ENCODE assay signal across 1 cellular context in the genomic region with DNA sequence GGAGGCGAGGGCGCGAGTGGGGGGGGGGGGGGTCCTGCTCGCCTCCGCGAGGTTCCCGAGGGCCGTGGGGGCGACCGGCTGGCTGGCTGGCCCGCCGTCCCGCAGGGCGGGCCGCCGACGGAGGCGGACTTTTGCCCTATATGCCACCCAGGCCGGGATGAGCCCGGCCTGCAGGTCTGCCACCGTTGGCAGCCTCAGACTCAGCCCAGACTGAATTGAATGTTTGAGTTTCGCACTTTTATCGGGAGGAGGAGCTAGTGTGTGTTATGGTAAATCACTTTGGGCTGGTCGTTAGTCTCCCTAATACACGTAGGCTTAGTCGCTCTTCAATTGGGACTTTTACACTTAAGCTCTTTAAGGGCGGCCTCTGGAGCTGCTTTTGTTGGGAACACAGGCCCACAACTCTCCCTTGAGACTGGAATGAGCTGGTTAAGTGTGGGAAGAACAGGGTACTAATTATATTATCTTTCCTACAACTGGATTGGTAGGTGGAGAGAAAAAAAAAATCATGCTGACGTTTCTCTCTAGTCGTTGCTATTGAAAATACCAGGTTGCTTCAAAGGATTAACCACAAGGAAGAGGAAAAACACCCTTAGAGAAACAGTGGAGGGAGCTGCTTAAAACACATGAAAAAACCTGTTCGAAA.
A peak's percentile ranks its signal among the peaks of the same experiment; 100 is the strongest.
TF ChIP-seq lines count a peak whose summit lies in the region.

No MANE protein-coding gene starts in this region.

TF ChIP-seq in HEK293, 187 proteins besides CTCF, POLR2A, EP300 and RAD21 (continued from another document and continues in another):
- TF ChIP-seq, protein P1, sequence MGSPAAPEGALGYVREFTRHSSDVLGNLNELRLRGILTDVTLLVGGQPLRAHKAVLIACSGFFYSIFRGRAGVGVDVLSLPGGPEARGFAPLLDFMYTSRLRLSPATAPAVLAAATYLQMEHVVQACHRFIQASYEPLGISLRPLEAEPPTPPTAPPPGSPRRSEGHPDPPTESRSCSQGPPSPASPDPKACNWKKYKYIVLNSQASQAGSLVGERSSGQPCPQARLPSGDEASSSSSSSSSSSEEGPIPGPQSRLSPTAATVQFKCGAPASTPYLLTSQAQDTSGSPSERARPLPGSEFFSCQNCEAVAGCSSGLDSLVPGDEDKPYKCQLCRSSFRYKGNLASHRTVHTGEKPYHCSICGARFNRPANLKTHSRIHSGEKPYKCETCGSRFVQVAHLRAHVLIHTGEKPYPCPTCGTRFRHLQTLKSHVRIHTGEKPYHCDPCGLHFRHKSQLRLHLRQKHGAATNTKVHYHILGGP (tag by site-specific recombination; IDR thresholded peaks at IDR 0.05): no peak
- TF ChIP-seq ZNF777 (tag by site-specific recombination; IDR thresholded peaks at IDR 0.05; ENCODE audit: borderline replicate concordance): no peak
- peak; percentile 53; the same call in 1 of the 2 replicates for TF ChIP-seq ZNF324 (tag by site-specific recombination; IDR thresholded peaks at IDR 0.05)
- peak; percentile 87; the same call in 1 of the 2 replicates for TF ChIP-seq ZNF24 (tag by site-specific recombination; IDR thresholded peaks at IDR 0.05)
- TF ChIP-seq ZFP41 (tag by site-specific recombination; IDR thresholded peaks at IDR 0.05; ENCODE audit: borderline replicate concordance): no peak
- no peak for TF ChIP-seq ZNF155 (tag by site-specific recombination; IDR thresholded peaks at IDR 0.05)
- TF ChIP-seq ZNF112 (tag by site-specific recombination; IDR thresholded peaks at IDR 0.05): no peak
- TF ChIP-seq KLF16 (tag by site-specific recombination; IDR thresholded peaks at IDR 0.05): peak; percentile 37; the same call in 1 of the 2 replicates
- TF ChIP-seq ZNF19 (tag by site-specific recombination; IDR thresholded peaks at IDR 0.05; ENCODE audit: low read depth): no peak
- no peak for TF ChIP-seq ZNF302 (tag by site-specific recombination; IDR thresholded peaks at IDR 0.05; ENCODE audit: low read depth)
- TF ChIP-seq ZNF148 (tag by site-specific recombination; IDR thresholded peaks at IDR 0.05; ENCODE audit: borderline replicate concordance): no peak
- no peak for TF ChIP-seq ZNF292 (tag by site-specific recombination; IDR thresholded peaks at IDR 0.05; ENCODE audit: borderline replicate concordance, low read depth)
- TF ChIP-seq ZNF311 (tag by site-specific recombination; IDR thresholded peaks at IDR 0.05; ENCODE audit: borderline replicate concordance): no peak
- TF ChIP-seq, protein P2, sequence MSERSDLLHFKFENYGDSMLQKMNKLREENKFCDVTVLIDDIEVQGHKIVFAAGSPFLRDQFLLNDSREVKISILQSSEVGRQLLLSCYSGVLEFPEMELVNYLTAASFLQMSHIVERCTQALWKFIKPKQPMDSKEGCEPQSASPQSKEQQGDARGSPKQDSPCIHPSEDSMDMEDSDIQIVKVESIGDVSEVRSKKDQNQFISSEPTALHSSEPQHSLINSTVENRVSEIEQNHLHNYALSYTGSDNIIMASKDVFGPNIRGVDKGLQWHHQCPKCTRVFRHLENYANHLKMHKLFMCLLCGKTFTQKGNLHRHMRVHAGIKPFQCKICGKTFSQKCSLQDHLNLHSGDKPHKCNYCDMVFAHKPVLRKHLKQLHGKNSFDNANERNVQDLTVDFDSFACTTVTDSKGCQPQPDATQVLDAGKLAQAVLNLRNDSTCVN (tag by site-specific recombination; optimal IDR thresholded peaks at IDR 0.05): no peak
- no peak for TF ChIP-seq ZNF621 (tag by site-specific recombination; IDR thresholded peaks at IDR 0.05)
- TF ChIP-seq ZNF37A (tag by site-specific recombination; IDR thresholded peaks at IDR 0.05): no peak
- no peak for TF ChIP-seq ZNF670 (tag by site-specific recombination; IDR thresholded peaks at IDR 0.05; ENCODE audit: low read depth)
- TF ChIP-seq ZBTB20 (tag by site-specific recombination; IDR thresholded peaks at IDR 0.05): no peak
- TF ChIP-seq ZNF561 (tag by site-specific recombination; IDR thresholded peaks at IDR 0.05; ENCODE audit: borderline replicate concordance): 0 out of 2 replicates have a peak, but pooled peaks have one; percentile 77
- TF ChIP-seq ZNF664 (tag by site-specific recombination; IDR thresholded peaks at IDR 0.05): no peak
- no peak for TF ChIP-seq ZNF223 (tag by site-specific recombination; IDR thresholded peaks at IDR 0.05)
- TF ChIP-seq, protein P3, sequence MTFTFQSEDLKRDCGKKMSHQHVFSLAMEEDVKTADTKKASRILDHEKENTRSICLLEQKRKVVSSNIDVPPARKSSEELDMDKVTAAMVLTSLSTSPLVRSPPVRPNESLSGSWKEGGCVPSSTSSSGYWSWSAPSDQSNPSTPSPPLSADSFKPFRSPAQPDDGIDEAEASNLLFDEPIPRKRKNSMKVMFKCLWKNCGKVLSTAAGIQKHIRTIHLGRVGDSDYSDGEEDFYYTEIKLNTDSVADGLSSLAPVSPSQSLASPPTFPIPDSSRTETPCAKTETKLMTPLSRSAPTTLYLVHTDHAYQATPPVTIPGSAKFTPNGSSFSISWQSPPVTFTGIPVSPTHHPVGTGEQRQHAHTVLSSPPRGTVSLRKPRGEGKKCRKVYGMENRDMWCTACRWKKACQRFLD (tag by site-specific recombination; IDR thresholded peaks at IDR 0.05): no peak
- TF ChIP-seq ZNF366 (tag by site-specific recombination; conservative IDR thresholded peaks at IDR 0.05): peak; percentile 73
- peak; percentile 80 for TF ChIP-seq ZNF629 (tag by site-specific recombination; IDR thresholded peaks at IDR 0.05)
- TF ChIP-seq, protein P4, sequence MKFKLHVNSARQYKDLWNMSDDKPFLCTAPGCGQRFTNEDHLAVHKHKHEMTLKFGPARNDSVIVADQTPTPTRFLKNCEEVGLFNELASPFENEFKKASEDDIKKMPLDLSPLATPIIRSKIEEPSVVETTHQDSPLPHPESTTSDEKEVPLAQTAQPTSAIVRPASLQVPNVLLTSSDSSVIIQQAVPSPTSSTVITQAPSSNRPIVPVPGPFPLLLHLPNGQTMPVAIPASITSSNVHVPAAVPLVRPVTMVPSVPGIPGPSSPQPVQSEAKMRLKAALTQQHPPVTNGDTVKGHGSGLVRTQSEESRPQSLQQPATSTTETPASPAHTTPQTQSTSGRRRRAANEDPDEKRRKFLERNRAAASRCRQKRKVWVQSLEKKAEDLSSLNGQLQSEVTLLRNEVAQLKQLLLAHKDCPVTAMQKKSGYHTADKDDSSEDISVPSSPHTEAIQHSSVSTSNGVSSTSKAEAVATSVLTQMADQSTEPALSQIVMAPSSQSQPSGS (tag by site-specific recombination; IDR thresholded peaks at IDR 0.05; ENCODE audit: low read depth): 0 out of 2 replicates have a peak, but pooled peaks have one; percentile 2
- TF ChIP-seq ZNF529 (tag by site-specific recombination; IDR thresholded peaks at IDR 0.05; ENCODE audit: insufficient replicate concordance): no peak
- TF ChIP-seq ZBTB8A (tag by site-specific recombination; IDR thresholded peaks at IDR 0.05): peak; percentile 82
- no peak for TF ChIP-seq ZNF707 (tag by site-specific recombination; IDR thresholded peaks at IDR 0.05)
- TF ChIP-seq ZSCAN30 (tag by site-specific recombination; IDR thresholded peaks at IDR 0.05): peak; percentile 70; the same call in 1 of the 2 replicates
- TF ChIP-seq, protein P5, sequence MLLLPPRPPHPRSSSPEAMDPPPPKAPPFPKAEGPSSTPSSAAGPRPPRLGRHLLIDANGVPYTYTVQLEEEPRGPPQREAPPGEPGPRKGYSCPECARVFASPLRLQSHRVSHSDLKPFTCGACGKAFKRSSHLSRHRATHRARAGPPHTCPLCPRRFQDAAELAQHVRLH (tag by site-specific recombination; IDR thresholded peaks at IDR 0.05): 0 out of 2 replicates have a peak, but pooled peaks have one; percentile 8
- no peak for TF ChIP-seq ZNF510 (tag by site-specific recombination; IDR thresholded peaks at IDR 0.05; ENCODE audit: insufficient replicate concordance)
- TF ChIP-seq, protein P6, sequence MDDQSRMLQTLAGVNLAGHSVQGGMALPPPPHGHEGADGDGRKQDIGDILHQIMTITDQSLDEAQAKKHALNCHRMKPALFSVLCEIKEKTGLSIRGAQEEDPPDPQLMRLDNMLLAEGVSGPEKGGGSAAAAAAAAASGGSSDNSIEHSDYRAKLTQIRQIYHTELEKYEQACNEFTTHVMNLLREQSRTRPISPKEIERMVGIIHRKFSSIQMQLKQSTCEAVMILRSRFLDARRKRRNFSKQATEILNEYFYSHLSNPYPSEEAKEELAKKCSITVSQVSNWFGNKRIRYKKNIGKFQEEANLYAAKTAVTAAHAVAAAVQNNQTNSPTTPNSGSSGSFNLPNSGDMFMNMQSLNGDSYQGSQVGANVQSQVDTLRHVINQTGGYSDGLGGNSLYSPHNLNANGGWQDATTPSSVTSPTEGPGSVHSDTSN (CRISPR knock-in tag; IDR thresholded peaks at IDR 0.05): no peak
- TF ChIP-seq, protein P7, sequence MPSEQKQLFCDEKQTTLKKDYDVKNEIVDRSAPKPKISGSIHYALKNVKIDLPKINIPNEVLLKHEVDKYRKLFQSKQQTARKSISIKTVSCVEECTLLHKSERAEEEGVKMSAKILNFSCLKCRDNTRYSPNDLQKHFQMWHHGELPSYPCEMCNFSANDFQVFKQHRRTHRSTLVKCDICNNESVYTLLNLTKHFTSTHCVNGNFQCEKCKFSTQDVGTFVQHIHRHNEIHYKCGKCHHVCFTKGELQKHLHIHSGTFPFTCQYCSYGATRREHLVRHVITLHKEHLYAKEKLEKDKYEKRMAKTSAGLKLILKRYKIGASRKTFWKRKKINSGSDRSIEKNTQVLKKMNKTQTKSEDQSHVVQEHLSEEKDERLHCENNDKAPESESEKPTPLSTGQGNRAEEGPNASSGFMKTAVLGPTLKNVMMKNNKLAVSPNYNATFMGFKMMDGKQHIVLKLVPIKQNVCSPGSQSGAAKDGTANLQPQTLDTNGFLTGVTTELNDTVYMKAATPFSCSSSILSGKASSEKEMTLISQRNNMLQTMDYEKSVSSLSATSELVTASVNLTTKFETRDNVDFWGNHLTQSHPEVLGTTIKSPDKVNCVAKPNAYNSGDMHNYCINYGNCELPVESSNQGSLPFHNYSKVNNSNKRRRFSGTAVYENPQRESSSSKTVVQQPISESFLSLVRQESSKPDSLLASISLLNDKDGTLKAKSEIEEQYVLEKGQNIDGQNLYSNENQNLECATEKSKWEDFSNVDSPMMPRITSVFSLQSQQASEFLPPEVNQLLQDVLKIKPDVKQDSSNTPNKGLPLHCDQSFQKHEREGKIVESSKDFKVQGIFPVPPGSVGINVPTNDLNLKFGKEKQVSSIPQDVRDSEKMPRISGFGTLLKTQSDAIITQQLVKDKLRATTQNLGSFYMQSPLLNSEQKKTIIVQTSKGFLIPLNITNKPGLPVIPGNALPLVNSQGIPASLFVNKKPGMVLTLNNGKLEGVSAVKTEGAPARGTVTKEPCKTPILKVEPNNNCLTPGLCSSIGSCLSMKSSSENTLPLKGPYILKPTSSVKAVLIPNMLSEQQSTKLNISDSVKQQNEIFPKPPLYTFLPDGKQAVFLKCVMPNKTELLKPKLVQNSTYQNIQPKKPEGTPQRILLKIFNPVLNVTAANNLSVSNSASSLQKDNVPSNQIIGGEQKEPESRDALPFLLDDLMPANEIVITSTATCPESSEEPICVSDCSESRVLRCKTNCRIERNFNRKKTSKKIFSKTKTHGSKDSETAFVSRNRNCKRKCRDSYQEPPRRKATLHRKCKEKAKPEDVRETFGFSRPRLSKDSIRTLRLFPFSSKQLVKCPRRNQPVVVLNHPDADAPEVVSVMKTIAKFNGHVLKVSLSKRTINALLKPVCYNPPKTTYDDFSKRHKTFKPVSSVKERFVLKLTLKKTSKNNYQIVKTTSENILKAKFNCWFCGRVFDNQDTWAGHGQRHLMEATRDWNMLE (tag by site-specific recombination; conservative IDR thresholded peaks at IDR 0.05; ENCODE audit: low read depth): no peak
- no peak for TF ChIP-seq ZNF658 (tag by site-specific recombination; IDR thresholded peaks at IDR 0.05)
- TF ChIP-seq SP2 (tag by site-specific recombination; IDR thresholded peaks at IDR 0.05): peak; percentile 54
- TF ChIP-seq ZNF2 (tag by site-specific recombination; IDR thresholded peaks at IDR 0.05): peak; percentile 68
- no peak for TF ChIP-seq MEIS1 (CRISPR knock-in tag; IDR thresholded peaks at IDR 0.05; ENCODE audit: borderline replicate concordance)
- TF ChIP-seq TRIM28 (IDR thresholded peaks at IDR 0.05; ENCODE audit: borderline replicate concordance, low read length): no peak; the same call in 1 of the 2 replicates
- TF ChIP-seq ZNF48 (tag by site-specific recombination; IDR thresholded peaks at IDR 0.05): no peak
- TF ChIP-seq, protein P8, sequence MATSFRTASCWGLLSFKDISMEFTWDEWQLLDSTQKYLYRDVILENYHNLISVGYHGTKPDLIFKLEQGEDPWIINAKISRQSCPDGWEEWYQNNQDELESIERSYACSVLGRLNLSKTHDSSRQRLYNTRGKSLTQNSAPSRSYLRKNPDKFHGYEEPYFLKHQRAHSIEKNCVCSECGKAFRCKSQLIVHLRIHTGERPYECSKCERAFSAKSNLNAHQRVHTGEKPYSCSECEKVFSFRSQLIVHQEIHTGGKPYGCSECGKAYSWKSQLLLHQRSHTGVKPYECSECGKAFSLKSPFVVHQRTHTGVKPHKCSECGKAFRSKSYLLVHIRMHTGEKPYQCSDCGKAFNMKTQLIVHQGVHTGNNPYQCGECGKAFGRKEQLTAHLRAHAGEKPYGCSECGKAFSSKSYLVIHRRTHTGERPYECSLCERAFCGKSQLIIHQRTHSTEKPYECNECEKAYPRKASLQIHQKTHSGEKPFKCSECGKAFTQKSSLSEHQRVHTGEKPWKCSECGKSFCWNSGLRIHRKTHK (tag by site-specific recombination; IDR thresholded peaks at IDR 0.05): no peak
- no peak for TF ChIP-seq ZNF530 (tag by site-specific recombination; IDR thresholded peaks at IDR 0.05; ENCODE audit: low read depth)
- TF ChIP-seq, protein P9, sequence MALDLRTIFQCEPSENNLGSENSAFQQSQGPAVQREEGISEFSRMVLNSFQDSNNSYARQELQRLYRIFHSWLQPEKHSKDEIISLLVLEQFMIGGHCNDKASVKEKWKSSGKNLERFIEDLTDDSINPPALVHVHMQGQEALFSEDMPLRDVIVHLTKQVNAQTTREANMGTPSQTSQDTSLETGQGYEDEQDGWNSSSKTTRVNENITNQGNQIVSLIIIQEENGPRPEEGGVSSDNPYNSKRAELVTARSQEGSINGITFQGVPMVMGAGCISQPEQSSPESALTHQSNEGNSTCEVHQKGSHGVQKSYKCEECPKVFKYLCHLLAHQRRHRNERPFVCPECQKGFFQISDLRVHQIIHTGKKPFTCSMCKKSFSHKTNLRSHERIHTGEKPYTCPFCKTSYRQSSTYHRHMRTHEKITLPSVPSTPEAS (tag by site-specific recombination; IDR thresholded peaks at IDR 0.05): no peak
- TF ChIP-seq ZNF433 (tag by site-specific recombination; IDR thresholded peaks at IDR 0.05; ENCODE audit: low read depth): no peak
